In genomic region chr3:188256764-188257163, GRCh38 we compare ENCODE assay signal across 1 cellular context.
TF ChIP-seq lines count a peak whose summit lies in the region.

No MANE protein-coding gene starts in this region.

TF ChIP-seq in IMR-90, 13 proteins besides CTCF, POLR2A, EP300 and RAD21:
- TF ChIP-seq CHD1 (IDR thresholded peaks at IDR 0.05; ENCODE audit: low read depth, low read length) (no peak), MAZ (IDR thresholded peaks at IDR 0.05; ENCODE audit: borderline replicate concordance, low read depth, low read length) (no peak)
